In genomic region chr6:26659360-26660095, GRCh38 we compare ENCODE assay signal across 8 cellular contexts. TPM values are rescaled to one million over a fixed set of nuclear protein-coding genes. Genes with fewer than 3 reads are reported as not detected.
A peak's percentile ranks its signal among the peaks of the same experiment; 100 is the strongest.
DNase-seq lines count a peak whose midpoint lies in the region; ATAC-seq, FAIRE-seq and TF ChIP-seq lines count a peak whose summit lies in the region.
"Not testable (repeated sequence)": the region's sequence is repeated elsewhere in the genome, so short reads cannot be mapped to it uniquely, and the experiment has no call there.

Gene ZNF322 (minus strand): TSS chr6:26659746. CDS start chr6:26638553, 21,193 bp downstream.

- peak; percentile 97 for ATAC-seq in GM21526 (IDR thresholded peaks at IDR 0.05; ENCODE audit: low FRiP score, unreplicated experiment)

- peak within 1 kb of the TSS; percentile 97 for H2AFZ ChIP-seq in OCI-LY7 (ENCODE audit: low read length)

- BruUV-seq in OCI-LY7 (replicated peaks; lab: Mats Ljungman, UMichigan) = not testable (repeated sequence)

- peak within 1 kb of the TSS; percentile 96 for H3K4me2 ChIP-seq in OCI-LY7 (ENCODE audit: low read length)

- H3K9me2 ChIP-seq in OCI-LY7 (ENCODE audit: insufficient read depth, low read length) = not testable (repeated sequence)

- H3K27ac ChIP-seq in OCI-LY7 (ENCODE audit: low read depth, low read length, poor library complexity, severe bottlenecking) = peak within 1 kb of the TSS; percentile 9

- H3K27me3 ChIP-seq in mononuclear cell (ENCODE audit: insufficient read depth, low read length) = peaks cover 29% of the 10 kb centered on the region

- H3K36me3 ChIP-seq in OCI-LY7 (ENCODE audit: insufficient read depth, low read length) = peaks cover 20% of the 10 kb centered on the region

- H3K4me1 ChIP-seq in OCI-LY7 (ENCODE audit: insufficient read depth, low read length, poor library complexity, severe bottlenecking) = peaks cover 18% of the 10 kb centered on the region
- peaks cover 19% of the 10 kb centered on the region for H3K4me1 ChIP-seq in mononuclear cell (ENCODE audit: insufficient read depth, low read length)

- DNase-seq in D721Med (ENCODE audit: insufficient read length, low spot score) (peak; percentile 86), HuH-7.5 (ENCODE audit: low spot score) (peak; percentile 79), OCI-LY7 (ENCODE audit: low spot score) (peak; percentile 96), activated T-cell treated with anti-CD3 and anti-CD28 coated beads for 24 hours (ENCODE audit: low read depth) (peak; percentile 84), epithelial cell of esophagus (ENCODE audit: low read depth) (peak; percentile 94)
- DNase-seq in stimulated activated CD8-positive, alpha-beta memory T cell treated with anti-CD3 and anti-CD28 coated beads, Interleukin-4, amount 100 ng/mL, for 1 hour (ENCODE audit: low read depth in 2 of 2, low spot score in 1 of 2) = peak; percentile 69 to 80

- H3K4me3 ChIP-seq in OCI-LY7 (ENCODE audit: low read depth, low read length, poor library complexity, severe bottlenecking) (peak within 1 kb of the TSS; percentile 96), epithelial cell of esophagus (ENCODE audit: low read length) (peak within 1 kb of the TSS; percentile 73), mononuclear cell (ENCODE audit: low read length) (peak within 1 kb of the TSS; percentile 76)

- peaks cover 12% of the 10 kb centered on the region; the same call in 1 of the 2 replicates for H3K79me2 ChIP-seq in OCI-LY7 (ENCODE audit: insufficient read depth, low read depth, low read length)

- CTCF ChIA-PET in OCI-LY7 (lab: Charles Lee; ENCODE audit: unreplicated experiment) = not testable (repeated sequence)

- not testable (repeated sequence) for H4K20me1 ChIP-seq in OCI-LY7 (ENCODE audit: insufficient read depth, low read length)

- H3K9me3 ChIP-seq in OCI-LY7 (ENCODE audit: low read length); mononuclear cell (ENCODE audit: low read depth, low read length): not testable (repeated sequence)

- POLR2A ChIA-PET in OCI-LY7 (lab: Charles Lee) = interaction anchor here (0.6 to 0.8 kb wide), 2 partner anchors 27 to 79 kb away, joined by 4 to 6 read pairs; no protein-coding TSS in a partner anchor

- intact Hi-C loops in OCI-LY7 (cut with micrococcal nuclease; ENCODE audit: unreplicated experiment) = not testable (repeated sequence)

- TF ChIP-seq CTCF in D721Med (IDR thresholded peaks at IDR 0.05; ENCODE audit: insufficient read depth, missing control alignments); OCI-LY7 (conservative IDR thresholded peaks at IDR 0.05; ENCODE audit: low read length); epithelial cell of esophagus (IDR thresholded peaks at IDR 0.05; ENCODE audit: insufficient read depth, low read depth, low read length, missing control alignments): not testable (repeated sequence)

- FAIRE-seq in D721Med (lab: Jason Lieb, UNC) = not testable (repeated sequence)

RNA-seq across cellular contexts. Expression of gene ZNF322, which starts in this region (rescaled TPM):
- 10.8 and 12.2 TPM in 2 replicates for total RNA-seq in OCI-LY7 (2014; rRNA removed; shearing (Covaris generic))
- total RNA-seq in OCI-LY7 (2022) (19.0 and 23.7 TPM in 2 replicates), mononuclear cell (1.2 TPM)

Comparison
In these comparisons a context has a peak if more than half of its experiments do, and no peak if none do; other contexts are left out.
1. Peak in every context shown above with its lines: DNase-seq, ATAC-seq, H3K4me3 ChIP-seq and H3K27ac ChIP-seq.